ENCODE assay signal across 1 cellular context in the genomic region with DNA sequence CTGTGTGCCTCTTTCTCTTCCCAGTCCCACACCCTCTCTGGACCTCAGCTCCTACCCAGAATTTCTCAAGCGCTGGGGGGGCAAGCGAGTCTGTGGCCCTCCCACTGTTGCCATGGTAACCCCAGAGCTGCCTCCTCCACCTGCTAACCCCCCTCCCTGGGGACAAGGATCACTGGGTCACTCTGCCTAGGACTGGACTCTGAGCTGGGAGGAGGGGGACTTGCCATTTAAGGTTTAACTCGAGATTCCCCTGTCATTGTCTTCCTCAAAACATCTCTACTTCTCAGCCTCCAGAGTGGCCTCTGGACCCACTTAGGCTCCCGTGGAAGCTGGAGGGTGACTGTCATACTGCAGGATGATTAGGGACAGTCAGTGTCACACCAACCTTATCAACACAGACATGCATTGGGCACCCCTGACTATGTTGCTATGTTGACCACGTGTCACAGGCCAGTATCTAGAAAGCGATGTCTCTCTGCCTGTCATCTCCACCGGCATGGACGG.
TF ChIP-seq lines count a peak whose summit lies in the region.

No MANE protein-coding gene starts in this region.

TF ChIP-seq in HepG2, 621 proteins besides CTCF, POLR2A, EP300 and RAD21 (continued from another document and continues in another):
- TF ChIP-seq, protein P1, sequence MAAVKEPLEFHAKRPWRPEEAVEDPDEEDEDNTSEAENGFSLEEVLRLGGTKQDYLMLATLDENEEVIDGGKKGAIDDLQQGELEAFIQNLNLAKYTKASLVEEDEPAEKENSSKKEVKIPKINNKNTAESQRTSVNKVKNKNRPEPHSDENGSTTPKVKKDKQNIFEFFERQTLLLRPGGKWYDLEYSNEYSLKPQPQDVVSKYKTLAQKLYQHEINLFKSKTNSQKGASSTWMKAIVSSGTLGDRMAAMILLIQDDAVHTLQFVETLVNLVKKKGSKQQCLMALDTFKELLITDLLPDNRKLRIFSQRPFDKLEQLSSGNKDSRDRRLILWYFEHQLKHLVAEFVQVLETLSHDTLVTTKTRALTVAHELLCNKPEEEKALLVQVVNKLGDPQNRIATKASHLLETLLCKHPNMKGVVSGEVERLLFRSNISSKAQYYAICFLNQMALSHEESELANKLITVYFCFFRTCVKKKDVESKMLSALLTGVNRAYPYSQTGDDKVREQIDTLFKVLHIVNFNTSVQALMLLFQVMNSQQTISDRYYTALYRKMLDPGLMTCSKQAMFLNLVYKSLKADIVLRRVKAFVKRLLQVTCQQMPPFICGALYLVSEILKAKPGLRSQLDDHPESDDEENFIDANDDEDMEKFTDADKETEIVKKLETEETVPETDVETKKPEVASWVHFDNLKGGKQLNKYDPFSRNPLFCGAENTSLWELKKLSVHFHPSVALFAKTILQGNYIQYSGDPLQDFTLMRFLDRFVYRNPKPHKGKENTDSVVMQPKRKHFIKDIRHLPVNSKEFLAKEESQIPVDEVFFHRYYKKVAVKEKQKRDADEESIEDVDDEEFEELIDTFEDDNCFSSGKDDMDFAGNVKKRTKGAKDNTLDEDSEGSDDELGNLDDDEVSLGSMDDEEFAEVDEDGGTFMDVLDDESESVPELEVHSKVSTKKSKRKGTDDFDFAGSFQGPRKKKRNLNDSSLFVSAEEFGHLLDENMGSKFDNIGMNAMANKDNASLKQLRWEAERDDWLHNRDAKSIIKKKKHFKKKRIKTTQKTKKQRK (IDR thresholded peaks at IDR 0.05; ENCODE audit: low read length): no peak
- TF ChIP-seq MATR3 (CRISPR knock-in tag; IDR thresholded peaks at IDR 0.05) (no peak), ZFAT (CRISPR knock-in tag; conservative IDR thresholded peaks at IDR 0.05) (no peak), MIER2 (CRISPR knock-in tag; IDR thresholded peaks at IDR 0.05) (no peak), ZNF607 (CRISPR knock-in tag; IDR thresholded peaks at IDR 0.05; ENCODE audit: borderline replicate concordance) (no peak; the same call in 1 of the 2 replicates), ZKSCAN1 (IDR thresholded peaks at IDR 0.05; ENCODE audit: low read length) (no peak), ZNF138 (CRISPR knock-in tag; IDR thresholded peaks at IDR 0.05; ENCODE audit: low read depth) (no peak), IKZF1 (IDR thresholded peaks at IDR 0.05) (no peak), ZNF816 (CRISPR knock-in tag; IDR thresholded peaks at IDR 0.05; ENCODE audit: borderline replicate concordance) (no peak), SP2 (CRISPR knock-in tag; IDR thresholded peaks at IDR 0.05) (no peak), ZNF234 (CRISPR knock-in tag; conservative IDR thresholded peaks at IDR 0.05) (no peak), TEAD2 (CRISPR knock-in tag; IDR thresholded peaks at IDR 0.05) (no peak), NRL (CRISPR knock-in tag; IDR thresholded peaks at IDR 0.05; ENCODE audit: borderline replicate concordance) (no peak), ZSCAN22 (CRISPR knock-in tag; IDR thresholded peaks at IDR 0.05) (no peak), CBX2 (IDR thresholded peaks at IDR 0.05; ENCODE audit: low read depth, low read length) (no peak), CBX2 (CRISPR knock-in tag; IDR thresholded peaks at IDR 0.05; ENCODE audit: low read depth) (no peak), MEIS2 (CRISPR knock-in tag; IDR thresholded peaks at IDR 0.05) (no peak), EHMT2 (IDR thresholded peaks at IDR 0.05; ENCODE audit: borderline replicate concordance, low read depth, low read length) (no peak), GABPB1 (CRISPR knock-in tag; IDR thresholded peaks at IDR 0.05) (no peak), ETV6 (CRISPR knock-in tag; conservative IDR thresholded peaks at IDR 0.05) (no peak), ZNF274 (CRISPR knock-in tag; IDR thresholded peaks at IDR 0.05) (no peak), ZNF747 (CRISPR knock-in tag; IDR thresholded peaks at IDR 0.05; ENCODE audit: borderline replicate concordance) (no peak), ZNF644 (CRISPR knock-in tag; IDR thresholded peaks at IDR 0.05; ENCODE audit: low read depth) (no peak), ZNF7 (CRISPR knock-in tag; IDR thresholded peaks at IDR 0.05) (no peak), FOXP1 (IDR thresholded peaks at IDR 0.05) (no peak), FOXP1 (CRISPR knock-in tag; IDR thresholded peaks at IDR 0.05) (no peak), MBD4 (IDR thresholded peaks at IDR 0.05; ENCODE audit: borderline replicate concordance, low read length) (no peak), RFX1 (IDR thresholded peaks at IDR 0.05) (peak; percentile 88), DPF2 (CRISPR knock-in tag; IDR thresholded peaks at IDR 0.05; ENCODE audit: borderline replicate concordance, low read depth) (no peak), ATF7 (IDR thresholded peaks at IDR 0.05) (no peak), ATF7 (CRISPR knock-in tag; IDR thresholded peaks at IDR 0.05) (no peak), ZNF839 (CRISPR knock-in tag; IDR thresholded peaks at IDR 0.05; ENCODE audit: borderline replicate concordance) (no peak), TBP (CRISPR knock-in tag; IDR thresholded peaks at IDR 0.05) (no peak), HDAC1 (CRISPR knock-in tag; IDR thresholded peaks at IDR 0.05) (peak; percentile 78), ZNF605 (CRISPR knock-in tag; IDR thresholded peaks at IDR 0.05) (no peak; the same call in 1 of the 2 replicates), ZNF891 (CRISPR knock-in tag; IDR thresholded peaks at IDR 0.05) (no peak), ZNF30 (CRISPR knock-in tag; IDR thresholded peaks at IDR 0.05) (no peak), FOSL1 (CRISPR knock-in tag; IDR thresholded peaks at IDR 0.05; ENCODE audit: borderline replicate concordance) (no peak), ZSCAN25 (CRISPR knock-in tag; IDR thresholded peaks at IDR 0.05) (no peak), ATF1 (CRISPR knock-in tag; IDR thresholded peaks at IDR 0.05) (no peak), MIER3 (CRISPR knock-in tag; IDR thresholded peaks at IDR 0.05; ENCODE audit: borderline replicate concordance) (peak; percentile 35; the same call in 1 of the 2 replicates), IRF2 (CRISPR knock-in tag; IDR thresholded peaks at IDR 0.05) (peak; percentile 18; the same call in 1 of the 2 replicates)
- TF ChIP-seq, protein P2, sequence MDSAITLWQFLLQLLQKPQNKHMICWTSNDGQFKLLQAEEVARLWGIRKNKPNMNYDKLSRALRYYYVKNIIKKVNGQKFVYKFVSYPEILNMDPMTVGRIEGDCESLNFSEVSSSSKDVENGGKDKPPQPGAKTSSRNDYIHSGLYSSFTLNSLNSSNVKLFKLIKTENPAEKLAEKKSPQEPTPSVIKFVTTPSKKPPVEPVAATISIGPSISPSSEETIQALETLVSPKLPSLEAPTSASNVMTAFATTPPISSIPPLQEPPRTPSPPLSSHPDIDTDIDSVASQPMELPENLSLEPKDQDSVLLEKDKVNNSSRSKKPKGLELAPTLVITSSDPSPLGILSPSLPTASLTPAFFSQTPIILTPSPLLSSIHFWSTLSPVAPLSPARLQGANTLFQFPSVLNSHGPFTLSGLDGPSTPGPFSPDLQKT (CRISPR knock-in tag; IDR thresholded peaks at IDR 0.05; ENCODE audit: borderline replicate concordance): no peak
- TF ChIP-seq, protein P3, sequence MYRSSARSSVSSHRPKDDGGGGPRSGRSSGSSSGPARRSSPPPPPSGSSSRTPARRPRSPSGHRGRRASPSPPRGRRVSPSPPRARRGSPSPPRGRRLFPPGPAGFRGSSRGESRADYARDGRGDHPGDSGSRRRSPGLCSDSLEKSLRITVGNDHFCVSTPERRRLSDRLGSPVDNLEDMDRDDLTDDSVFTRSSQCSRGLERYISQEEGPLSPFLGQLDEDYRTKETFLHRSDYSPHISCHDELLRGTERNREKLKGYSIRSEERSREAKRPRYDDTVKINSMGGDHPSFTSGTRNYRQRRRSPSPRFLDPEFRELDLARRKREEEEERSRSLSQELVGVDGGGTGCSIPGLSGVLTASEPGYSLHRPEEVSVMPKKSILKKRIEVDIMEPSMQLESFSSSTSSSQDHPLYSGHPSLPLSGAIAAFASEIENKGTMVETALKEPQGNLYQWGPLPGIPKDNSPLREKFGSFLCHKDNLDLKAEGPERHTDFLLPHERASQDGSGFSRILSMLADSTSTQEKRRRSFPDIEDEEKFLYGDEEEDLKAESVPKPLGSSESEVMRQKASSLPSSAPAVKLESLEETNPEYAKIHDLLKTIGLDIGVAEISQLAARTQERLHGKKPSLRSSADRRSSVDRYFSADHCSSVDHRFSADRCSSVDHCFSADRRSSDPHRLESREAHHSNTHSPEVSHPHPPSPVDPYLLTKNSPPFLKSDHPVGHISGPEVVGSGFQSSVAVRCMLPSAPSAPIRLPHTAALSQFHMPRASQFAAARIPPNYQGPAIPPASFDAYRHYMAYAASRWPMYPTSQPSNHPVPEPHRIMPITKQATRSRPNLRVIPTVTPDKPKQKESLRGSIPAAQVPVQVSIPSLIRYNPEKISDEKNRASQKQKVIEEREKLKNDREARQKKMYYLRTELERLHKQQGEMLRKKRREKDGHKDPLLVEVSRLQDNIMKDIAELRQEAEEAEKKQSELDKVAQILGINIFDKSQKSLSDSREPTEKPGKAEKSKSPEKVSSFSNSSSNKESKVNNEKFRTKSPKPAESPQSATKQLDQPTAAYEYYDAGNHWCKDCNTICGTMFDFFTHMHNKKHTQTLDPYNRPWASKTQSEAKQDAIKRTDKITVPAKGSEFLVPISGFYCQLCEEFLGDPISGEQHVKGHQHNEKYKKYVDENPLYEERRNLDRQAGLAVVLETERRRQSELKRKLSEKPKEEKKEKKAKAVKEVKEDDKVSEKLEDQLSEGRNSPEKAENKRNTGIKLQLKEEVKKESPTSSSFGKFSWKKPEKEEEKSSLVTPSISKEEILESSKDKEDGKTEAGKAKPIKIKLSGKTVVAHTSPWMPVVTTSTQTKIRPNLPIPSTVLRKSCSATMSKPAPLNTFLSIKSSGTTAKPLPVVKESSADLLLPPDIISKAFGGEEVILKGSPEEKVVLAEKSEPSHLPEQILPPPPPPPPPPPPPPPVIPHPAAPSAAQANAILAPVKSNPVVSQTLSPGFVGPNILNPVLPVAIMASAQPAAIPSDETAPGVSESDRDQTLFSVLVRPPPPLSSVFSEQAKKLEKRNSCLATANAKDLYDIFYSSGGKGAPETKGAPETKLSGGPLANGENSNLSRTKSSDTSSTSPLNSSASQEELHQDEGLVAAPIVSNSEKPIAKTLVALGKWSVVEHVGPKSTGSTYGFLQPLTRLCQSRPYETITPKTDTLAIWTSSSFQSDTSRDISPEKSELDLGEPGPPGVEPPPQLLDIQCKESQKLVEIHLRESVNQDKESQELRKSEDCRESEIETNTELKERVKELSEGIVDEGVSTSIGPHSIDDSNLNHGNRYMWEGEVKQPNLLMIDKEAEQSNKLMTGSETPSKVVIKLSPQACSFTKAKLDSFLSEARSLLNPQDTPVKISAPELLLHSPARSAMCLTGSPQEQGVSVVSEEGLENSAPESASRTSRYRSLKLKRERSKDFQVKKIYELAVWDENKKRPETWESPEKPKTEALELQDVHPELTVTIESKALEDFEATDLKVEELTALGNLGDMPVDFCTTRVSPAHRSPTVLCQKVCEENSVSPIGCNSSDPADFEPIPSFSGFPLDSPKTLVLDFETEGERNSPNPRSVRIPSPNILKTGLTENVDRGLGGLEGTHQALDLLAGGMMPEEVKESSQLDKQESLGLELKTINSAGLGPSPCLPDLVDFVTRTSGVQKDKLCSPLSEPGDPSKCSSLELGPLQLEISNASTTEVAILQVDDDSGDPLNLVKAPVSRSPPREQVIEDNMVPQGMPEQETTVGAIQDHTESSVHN (CRISPR knock-in tag; IDR thresholded peaks at IDR 0.05): no peak
- TF ChIP-seq, protein P4, sequence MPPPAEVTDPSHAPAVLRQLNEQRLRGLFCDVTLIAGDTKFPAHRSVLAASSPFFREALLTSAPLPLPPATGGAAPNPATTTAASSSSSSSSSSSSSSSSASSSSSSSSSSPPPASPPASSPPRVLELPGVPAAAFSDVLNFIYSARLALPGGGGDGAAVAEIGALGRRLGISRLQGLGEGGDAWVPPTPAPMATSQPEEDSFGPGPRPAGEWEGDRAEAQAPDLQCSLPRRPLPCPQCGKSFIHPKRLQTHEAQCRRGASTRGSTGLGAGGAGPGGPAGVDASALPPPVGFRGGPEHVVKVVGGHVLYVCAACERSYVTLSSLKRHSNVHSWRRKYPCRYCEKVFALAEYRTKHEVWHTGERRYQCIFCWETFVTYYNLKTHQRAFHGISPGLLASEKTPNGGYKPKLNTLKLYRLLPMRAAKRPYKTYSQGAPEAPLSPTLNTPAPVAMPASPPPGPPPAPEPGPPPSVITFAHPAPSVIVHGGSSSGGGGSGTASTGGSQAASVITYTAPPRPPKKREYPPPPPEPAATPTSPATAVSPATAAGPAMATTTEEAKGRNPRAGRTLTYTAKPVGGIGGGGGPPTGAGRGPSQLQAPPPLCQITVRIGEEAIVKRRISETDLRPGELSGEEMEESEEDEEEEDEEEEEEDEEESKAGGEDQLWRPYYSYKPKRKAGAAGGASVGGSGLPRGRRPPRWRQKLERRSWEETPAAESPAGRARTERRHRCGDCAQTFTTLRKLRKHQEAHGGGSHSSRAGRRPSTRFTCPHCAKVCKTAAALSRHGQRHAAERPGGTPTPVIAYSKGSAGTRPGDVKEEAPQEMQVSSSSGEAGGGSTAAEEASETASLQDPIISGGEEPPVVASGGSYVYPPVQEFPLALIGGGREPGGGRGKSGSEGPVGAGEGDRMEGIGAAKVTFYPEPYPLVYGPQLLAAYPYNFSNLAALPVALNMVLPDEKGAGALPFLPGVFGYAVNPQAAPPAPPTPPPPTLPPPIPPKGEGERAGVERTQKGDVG (CRISPR knock-in tag; IDR thresholded peaks at IDR 0.05; ENCODE audit: borderline replicate concordance): no peak
- TF ChIP-seq, protein P5, sequence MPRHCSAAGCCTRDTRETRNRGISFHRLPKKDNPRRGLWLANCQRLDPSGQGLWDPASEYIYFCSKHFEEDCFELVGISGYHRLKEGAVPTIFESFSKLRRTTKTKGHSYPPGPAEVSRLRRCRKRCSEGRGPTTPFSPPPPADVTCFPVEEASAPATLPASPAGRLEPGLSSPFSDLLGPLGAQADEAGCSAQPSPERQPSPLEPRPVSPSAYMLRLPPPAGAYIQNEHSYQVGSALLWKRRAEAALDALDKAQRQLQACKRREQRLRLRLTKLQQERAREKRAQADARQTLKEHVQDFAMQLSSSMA (CRISPR knock-in tag; IDR thresholded peaks at IDR 0.05): no peak
- TF ChIP-seq, protein P6, sequence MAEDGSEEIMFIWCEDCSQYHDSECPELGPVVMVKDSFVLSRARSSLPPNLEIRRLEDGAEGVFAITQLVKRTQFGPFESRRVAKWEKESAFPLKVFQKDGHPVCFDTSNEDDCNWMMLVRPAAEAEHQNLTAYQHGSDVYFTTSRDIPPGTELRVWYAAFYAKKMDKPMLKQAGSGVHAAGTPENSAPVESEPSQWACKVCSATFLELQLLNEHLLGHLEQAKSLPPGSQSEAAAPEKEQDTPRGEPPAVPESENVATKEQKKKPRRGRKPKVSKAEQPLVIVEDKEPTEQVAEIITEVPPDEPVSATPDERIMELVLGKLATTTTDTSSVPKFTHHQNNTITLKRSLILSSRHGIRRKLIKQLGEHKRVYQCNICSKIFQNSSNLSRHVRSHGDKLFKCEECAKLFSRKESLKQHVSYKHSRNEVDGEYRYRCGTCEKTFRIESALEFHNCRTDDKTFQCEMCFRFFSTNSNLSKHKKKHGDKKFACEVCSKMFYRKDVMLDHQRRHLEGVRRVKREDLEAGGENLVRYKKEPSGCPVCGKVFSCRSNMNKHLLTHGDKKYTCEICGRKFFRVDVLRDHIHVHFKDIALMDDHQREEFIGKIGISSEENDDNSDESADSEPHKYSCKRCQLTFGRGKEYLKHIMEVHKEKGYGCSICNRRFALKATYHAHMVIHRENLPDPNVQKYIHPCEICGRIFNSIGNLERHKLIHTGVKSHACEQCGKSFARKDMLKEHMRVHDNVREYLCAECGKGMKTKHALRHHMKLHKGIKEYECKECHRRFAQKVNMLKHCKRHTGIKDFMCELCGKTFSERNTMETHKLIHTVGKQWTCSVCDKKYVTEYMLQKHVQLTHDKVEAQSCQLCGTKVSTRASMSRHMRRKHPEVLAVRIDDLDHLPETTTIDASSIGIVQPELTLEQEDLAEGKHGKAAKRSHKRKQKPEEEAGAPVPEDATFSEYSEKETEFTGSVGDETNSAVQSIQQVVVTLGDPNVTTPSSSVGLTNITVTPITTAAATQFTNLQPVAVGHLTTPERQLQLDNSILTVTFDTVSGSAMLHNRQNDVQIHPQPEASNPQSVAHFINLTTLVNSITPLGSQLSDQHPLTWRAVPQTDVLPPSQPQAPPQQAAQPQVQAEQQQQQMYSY (CRISPR knock-in tag; IDR thresholded peaks at IDR 0.05): no peak
